Comparison of ENCODE assay signal across 8 cellular contexts in genomic region chr19:53333071-53333465, GRCh38. TPM values are rescaled to one million over a fixed set of nuclear protein-coding genes. Genes with fewer than 3 reads are reported as not detected.
DNase-seq lines count a peak whose midpoint lies in the region; ATAC-seq, FAIRE-seq and TF ChIP-seq lines count a peak whose summit lies in the region.

No MANE protein-coding gene starts in this region.

- H3K27ac ChIP-seq in A549: peak overlapping the region in 1 of 2 experiments; percentile 4; a peak in 1 of 6 replicates
- H3K27ac ChIP-seq in Peyer's patch: peak overlapping the region in 3 of 4 donors; percentile 49 to 63 (median 58)
- peak overlapping the region; percentile 33 for H3K27ac ChIP-seq in astrocyte (ENCODE audit: low read depth, low read length)
- peak overlapping the region in 1 of 2 donors; percentile 83 for H3K27ac ChIP-seq in small intestine (ENCODE audit: low read depth in 1 of 2, low read length in 1 of 2)

- POLR2A ChIA-PET in A549 (lab: Yijun Ruan, JAX): interaction anchor here (0.7 kb wide), 1 partner anchor 61 kb away, joined by 6 read pairs; the partner anchor contains the start of gene ZNF765

- H3K9ac ChIP-seq in astrocyte (ENCODE audit: low read length): peak overlapping the region; percentile 93
- peak overlapping the region; percentile 37 for H3K9ac ChIP-seq in iPS-15b (ENCODE audit: low read depth, low read length)

- H3K9me3 ChIP-seq in A549: peaks cover 82% of the 10 kb centered on the region
- H3K9me3 ChIP-seq in Peyer's patch: peaks cover 0 to 8% (median under 1%) of the 10 kb centered on the region in 4 donors
- H3K9me3 ChIP-seq in astrocyte (ENCODE audit: insufficient read depth, low read depth, low read length): peaks cover 13% of the 10 kb centered on the region
- no peaks in the 10 kb centered on the region for H3K9me3 ChIP-seq in iPS-15b (ENCODE audit: control insufficient read depth, insufficient read depth, low read length)
- no peaks in the 10 kb centered on the region for H3K9me3 ChIP-seq in small intestine (ENCODE audit: control insufficient read depth, low read depth)

- peak overlapping the region; percentile 98 for H2AFZ ChIP-seq in astrocyte (ENCODE audit: low read depth, low read length)

- DNase-seq in A549 (ENCODE audit: low read depth in 1 of 2, low spot score in 1 of 2): peak in 1 of 2 experiments; percentile 14
- peak; percentile 30 to 69 (median 66) for DNase-seq in Peyer's patch
- no peak for DNase-seq in astrocyte (ENCODE audit: low read depth)
- no peak for DNase-seq in small intestine
- DNase-seq in NCI-H1092 treated with DMSO at 0.1 percent for 48 hours (lab: John Stamatoyannopoulos, UW): no peak
- no peak for DNase-seq in NCI-H2171 (lab: John Stamatoyannopoulos, UW)

- 27% methylated on average over 14 of the region's 14 CpGs for WGBS in A549 (ENCODE audit: missing lambda C conversion rate)
- WGBS in small intestine, 3 donors: 0 to 3% (median 2%) methylated on average over 14 of the region's 14 CpGs

- TF ChIP-seq POLR2A in A549 (IDR thresholded peaks at IDR 0.05; ENCODE audit: low read length) (no peak), Peyer's patch (IDR thresholded peaks at IDR 0.05) (no peak)

- CTCF ChIA-PET in A549 (lab: Yijun Ruan, JAX): no interaction called here

- peaks cover 22% of the 10 kb centered on the region for H3K9me3 Mint-ChIP-seq in astrocyte (ENCODE audit: unreplicated experiment)

- H3K4me1 ChIP-seq in A549 (no peaks in the 10 kb centered on the region), Peyer's patch (no peaks in the 10 kb centered on the region), astrocyte (ENCODE audit: insufficient read depth, low read length) (no peaks in the 10 kb centered on the region), iPS-15b (ENCODE audit: control insufficient read depth, insufficient read depth, low read length) (no peaks in the 10 kb centered on the region), small intestine (ENCODE audit: control insufficient read depth in 2 of 2, insufficient read depth in 1 of 2, low read depth in 1 of 2, low read length in 1 of 2) (no peaks in the 10 kb centered on the region)

- H3K27me3 ChIP-seq in Peyer's patch (no peaks in the 10 kb centered on the region), astrocyte (ENCODE audit: insufficient read depth, low read length) (no peaks in the 10 kb centered on the region), iPS-15b (ENCODE audit: control insufficient read depth, insufficient read depth, low read length) (no peaks in the 10 kb centered on the region), small intestine (ENCODE audit: control insufficient read depth in 2 of 2, insufficient read depth in 2 of 2, low read length in 2 of 2) (peaks cover 0 to 3% of the 10 kb centered on the region in 2 donors)

- H3K36me3 Mint-ChIP-seq in astrocyte (ENCODE audit: low read depth, unreplicated experiment): peaks cover 9% of the 10 kb centered on the region

- H3K27ac Mint-ChIP-seq in astrocyte (ENCODE audit: unreplicated experiment): no peak overlapping the region

- H3K36me3 ChIP-seq in Peyer's patch (peaks cover 0 to 4% (median 0%) of the 10 kb centered on the region in 3 donors), astrocyte (ENCODE audit: insufficient read depth, low read length) (no peaks in the 10 kb centered on the region), iPS-15b (ENCODE audit: control insufficient read depth, insufficient read depth, low read length) (no peaks in the 10 kb centered on the region), small intestine (ENCODE audit: control insufficient read depth in 2 of 2, insufficient read depth in 2 of 2, low read length in 2 of 2) (peaks cover 0 to under 1% of the 10 kb centered on the region in 2 donors)

- TF ChIP-seq EP300 in A549 (IDR thresholded peaks at IDR 0.05): no peak

- peaks cover 11% of the 10 kb centered on the region for H3K79me2 ChIP-seq in astrocyte (ENCODE audit: insufficient read depth, low read length)

- FAIRE-seq in A549 (lab: Jason Lieb, UNC) (no peak), astrocyte (lab: Jason Lieb, UNC) (no peak), small intestine (lab: Jason Lieb, UNC) (no peak)

- ATAC-seq in A549 (peak in 1 of 2 experiments; percentile 49; a peak in 3 of 6 replicates), GM21390 (IDR thresholded peaks at IDR 0.05; ENCODE audit: unreplicated experiment) (peak; percentile 18)

- peak overlapping the region; percentile 81 for H3K4me2 ChIP-seq in A549
- peak overlapping the region; percentile 97 for H3K4me2 ChIP-seq in astrocyte (ENCODE audit: low read length)

- TF ChIP-seq CTCF in A549 (IDR thresholded peaks at IDR 0.05): no peak
- TF ChIP-seq CTCF in Peyer's patch (IDR thresholded peaks at IDR 0.05): no peak
- no peak for TF ChIP-seq CTCF in astrocyte (IDR thresholded peaks at IDR 0.05; ENCODE audit: insufficient read depth, low read depth, low read length)

- no peaks in the 10 kb centered on the region for H4K20me1 ChIP-seq in astrocyte (ENCODE audit: insufficient read depth, low read length)

- peak overlapping the region; percentile 99 for H3K4me3 Mint-ChIP-seq in astrocyte (ENCODE audit: unreplicated experiment)

- no peak for TF ChIP-seq RAD21 in A549 (conservative IDR thresholded peaks at IDR 0.05 in 1 of 2, IDR thresholded peaks at IDR 0.05 in 1 of 2)

- no peaks in the 10 kb centered on the region for H3K27me3 Mint-ChIP-seq in astrocyte (ENCODE audit: low read depth, unreplicated experiment)

- H3K4me1 Mint-ChIP-seq in astrocyte (ENCODE audit: low read depth, unreplicated experiment): peaks cover 3% of the 10 kb centered on the region

- H3K4me3 ChIP-seq in A549 (peak overlapping the region; percentile 89), Peyer's patch (peak overlapping the region; percentile 58 to 70 (median 66)), astrocyte (ENCODE audit: insufficient read depth, low read depth, low read length) (peak overlapping the region; percentile 99), iPS-15b (ENCODE audit: low read depth, low read length) (peak overlapping the region; percentile 70), small intestine (ENCODE audit: low read depth in 1 of 2, low read length in 2 of 2) (peak overlapping the region; percentile 35 to 72)

TF ChIP-seq in A549, 52 proteins besides CTCF, POLR2A, EP300 and RAD21:
- no peak for TF ChIP-seq ELK1 (IDR thresholded peaks at IDR 0.05; ENCODE audit: low read depth, low read length)
- no peak for TF ChIP-seq HOXA7 (CRISPR knock-in tag; IDR thresholded peaks at IDR 0.05)
- no peak for TF ChIP-seq CHD2 (IDR thresholded peaks at IDR 0.05; ENCODE audit: low read length, partially characterized antibody)
- TF ChIP-seq ZNF302 (CRISPR knock-in tag; IDR thresholded peaks at IDR 0.05): no peak
- TF ChIP-seq FOXS1 (CRISPR knock-in tag; IDR thresholded peaks at IDR 0.05): no peak
- TF ChIP-seq ESRRA (IDR thresholded peaks at IDR 0.05; ENCODE audit: borderline replicate concordance, low read length): no peak
- no peak for TF ChIP-seq TP53 (CRISPR knock-in tag; IDR thresholded peaks at IDR 0.05)
- TF ChIP-seq POLR2AphosphoS2 (conservative IDR thresholded peaks at IDR 0.05; ENCODE audit: low read length): no peak
- TF ChIP-seq CHD4 (IDR thresholded peaks at IDR 0.05; ENCODE audit: borderline replicate concordance): no peak

RNA-seq across cellular contexts. Expression of gene ZNF845, which starts 0.5 kb away (rescaled TPM):
- polyA plus RNA-seq in A549 (2011; rRNA removed): 8.3 and 8.4 TPM in 2 replicates
- 0.94 and 1.1 TPM in 2 replicates for polyA plus RNA-seq in A549 (2012; cell fraction: cytosol; rRNA removed)
- 0.70 and 0.98 TPM in 2 replicates for polyA plus RNA-seq in A549 (2012; cell fraction: nucleus; rRNA removed)
- 3.3 to 3.7 TPM (median 3.5 TPM) in 3 replicates for polyA plus RNA-seq in A549 (2017; fragmentation: RNase III; extraction: RNeasy Plus Mini Kit Qiagen cat#74134 plus additional on column Dnase treatment)
- 6.2 and 7.3 TPM in 2 replicates for polyA minus RNA-seq in A549 (2011; rRNA and poly(A)+ RNA removed)
- total RNA-seq in Peyer's patch: 1 to 10 TPM; 6.6 to 7.4 (median 6.9) TPM
- 5.3 and 6.3 TPM in 2 replicates for total RNA-seq in astrocyte
- 1 to 10 TPM; 2.2 to 2.6 (median 2.5) TPM for polyA plus RNA-seq in small intestine

RNA-seq across cellular contexts. Expression of gene ZNF525, which starts 32.4 kb away (rescaled TPM):
- 1.00 and 1.3 TPM in 2 replicates for polyA plus RNA-seq in A549 (2011; rRNA removed)
- polyA plus RNA-seq in A549 (2012; cell fraction: cytosol; rRNA removed): 0.16 and 0.17 TPM in 2 replicates
- 0.16 and 0.22 TPM in 2 replicates for polyA plus RNA-seq in A549 (2012; cell fraction: nucleus; rRNA removed)
- 0.12 to 0.46 TPM (median 0.41 TPM) in 3 replicates for polyA plus RNA-seq in A549 (2017; fragmentation: RNase III; extraction: RNeasy Plus Mini Kit Qiagen cat#74134 plus additional on column Dnase treatment)
- 0.37 and 0.44 TPM in 2 replicates for polyA minus RNA-seq in A549 (2011; rRNA and poly(A)+ RNA removed)
- total RNA-seq in Peyer's patch: 10 to 100 TPM in 2 of 4 donors, 1 to 10 TPM in 2; 6.0 to 13.2 (median 10.3) TPM
- 5.4 and 7.1 TPM in 2 replicates for total RNA-seq in astrocyte
- polyA plus RNA-seq in small intestine: 1 to 10 TPM; 2.4 to 4.5 (median 4.0) TPM

Comparison
In these comparisons a context has a peak if more than half of its experiments do, and no peak if none do; other contexts are left out.
1. DNase-seq: peak in Peyer's patch (3 of 3); none in astrocyte (single experiment), small intestine (single experiment), NCI-H1092 treated with DMSO at 0.1 percent for 48 hours (single experiment) and NCI-H2171 (single experiment).
2. Peak in every context shown above with its lines, with median percentiles within 50 percentile points of each other: H3K4me3 ChIP-seq.